29 cellular contexts compared by ENCODE assay signal in genomic region chr3:59908700-59909099, GRCh38.
"Had no signal": no experiment of that assay in that cellular context is flagged by ENCODE, and none has a peak within 500 bp of the region (broad histone marks: within the 10 kb centered on the region; RNA-seq: fewer than 3 reads in every experiment).

No MANE protein-coding gene starts in this region.

- H3K27me3 ChIP-seq: breast epithelium, cardiac muscle cell, colonic mucosa, esophagus squamous epithelium, gastroesophageal sphincter had no signal

- ATAC-seq: activated CD4-positive, alpha-beta T cell treated with anti-CD3 and anti-CD28 coated beads for 36 hours; activated CD8-positive, alpha-beta memory T cell treated with anti-CD3 and anti-CD28 coated beads, Interleukin-2, amount 10 ng/mL, durations not matched to agents 7 days and 5 days; activated CD8-positive, alpha-beta T cell treated with anti-CD3 and anti-CD28 coated beads, Interleukin-2, amount 10 ng/mL, durations not matched to agents 7 days and 5 days; gastroesophageal sphincter had no signal

- H3K27me3 Mint-ChIP-seq: activated CD4-positive, alpha-beta memory T cell treated with anti-CD3 and anti-CD28 coated beads for 36 hours; activated CD4-positive, alpha-beta T cell treated with anti-CD3 and anti-CD28 coated beads for 36 hours; activated CD4-positive, alpha-beta T cell treated with anti-CD3 and anti-CD28 coated beads, Interleukin-2, amount 10 ng/mL, durations not matched to agents 24 days and 14 days; activated CD8-positive, alpha-beta memory T cell treated with anti-CD3 and anti-CD28 coated beads, Interleukin-2, amount 10 ng/mL, durations not matched to agents 7 days and 5 days; activated naive CD8-positive, alpha-beta T cell; brain had no signal

- H3K4me3 ChIP-seq: breast epithelium, cardiac muscle cell, colonic mucosa, esophagus squamous epithelium, gastroesophageal sphincter had no signal

- H3K4me1 Mint-ChIP-seq: activated CD4-positive, alpha-beta T cell treated with anti-CD3 and anti-CD28 coated beads, Interleukin-2, amount 10 ng/mL, durations not matched to agents 24 days and 14 days; activated CD8-positive, alpha-beta memory T cell treated with anti-CD3 and anti-CD28 coated beads, Interleukin-2, amount 10 ng/mL, durations not matched to agents 7 days and 5 days; brain had no signal

- DNase-seq: activated CD4-positive, alpha-beta memory T cell treated with anti-CD3 and anti-CD28 coated beads for 36 hours; activated CD4-positive, alpha-beta T cell treated with anti-CD3 and anti-CD28 coated beads for 36 hours; activated CD4-positive, alpha-beta T cell treated with anti-CD3 and anti-CD28 coated beads, Interleukin-2, amount 10 ng/mL, durations not matched to agents 24 days and 14 days; activated CD4-positive, CD25-positive, alpha-beta regulatory T cell; activated CD4-positive, CD25-positive, alpha-beta regulatory T cell treated with anti-CD3 and anti-CD28 coated beads, Interleukin-2, amount 50 U/mL, for 72 hours; activated CD8-positive, alpha-beta memory T cell treated with anti-CD3 and anti-CD28 coated beads, Interleukin-2, amount 10 ng/mL, durations not matched to agents 7 days and 5 days; activated CD8-positive, alpha-beta memory T cell treated with anti-CD3 and anti-CD28 coated beads, Interleukin-2, amount 50 U/mL, for 4 hours; activated CD8-positive, alpha-beta T cell treated with anti-CD3 and anti-CD28 coated beads, Interleukin-2, amount 10 ng/mL, durations not matched to agents 7 days and 5 days; activated effector memory CD4-positive, alpha-beta T cell treated with anti-CD3 and anti-CD28 coated beads, Interleukin-2, amount 50 U/mL, for 16 hours; activated naive CD4-positive, alpha-beta T cell treated with anti-CD3 and anti-CD28 coated beads for 36 hours; activated T-cell treated with anti-CD3 and anti-CD28 coated beads, Interleukin-2, amount 50 U/mL, for 1 hour; activated T-cell treated with anti-CD3 and anti-CD28 coated beads, Interleukin-2, amount 50 U/mL, for 48 hours; amniotic stem cell; anterior cingulate cortex; central memory CD4-positive, alpha-beta T cell; cerebellar nuclear complex; colonic mucosa; effector CD8-positive, alpha-beta T cell; esophagus squamous epithelium; foreskin melanocyte; T-helper 2 cell had no signal

- H3K36me3 Mint-ChIP-seq: activated CD8-positive, alpha-beta memory T cell treated with anti-CD3 and anti-CD28 coated beads, Interleukin-2, amount 10 ng/mL, durations not matched to agents 7 days and 5 days had no signal

- H3K4me3 Mint-ChIP-seq: activated CD4-positive, alpha-beta memory T cell treated with anti-CD3 and anti-CD28 coated beads for 36 hours; activated CD4-positive, alpha-beta T cell treated with anti-CD3 and anti-CD28 coated beads for 36 hours; activated CD4-positive, alpha-beta T cell treated with anti-CD3 and anti-CD28 coated beads, Interleukin-2, amount 10 ng/mL, durations not matched to agents 24 days and 14 days; activated CD8-positive, alpha-beta memory T cell treated with anti-CD3 and anti-CD28 coated beads, Interleukin-2, amount 10 ng/mL, durations not matched to agents 7 days and 5 days; activated CD8-positive, alpha-beta T cell treated with anti-CD3 and anti-CD28 coated beads, Interleukin-2, amount 10 ng/mL, durations not matched to agents 7 days and 5 days; activated naive CD4-positive, alpha-beta T cell treated with anti-CD3 and anti-CD28 coated beads for 36 hours; activated naive CD8-positive, alpha-beta T cell; activated T-helper 1 cell treated with anti-CD3 and anti-CD28 coated beads, Interleukin-12 subunit alpha, Interleukin-12 subunit beta, Interleukin-2, Interleukin-4 antibody, amounts not matched to agents 30 ng/mL and 10 ng/mL and 1 ng/mL, durations not matched to agents 14 hours and 24 hours and 36 hours; brain had no signal

- H3K9me3 Mint-ChIP-seq: activated CD4-positive, alpha-beta memory T cell treated with anti-CD3 and anti-CD28 coated beads for 36 hours; activated T-helper 2 cell treated with anti-CD3 and anti-CD28 coated beads, Interferon-gamma antibody, Interleukin-2, Interleukin-4, amounts not matched to agents 10 μg/mL and 5 μg/mL and 100 μg/mL, durations not matched to agents 14 hours and 24 hours and 36 hours had no signal

- H3K36me3 ChIP-seq: breast epithelium, cardiac muscle cell, colonic mucosa, esophagus squamous epithelium, gastroesophageal sphincter had no signal

- H3K27ac Mint-ChIP-seq: activated CD4-positive, alpha-beta memory T cell treated with anti-CD3 and anti-CD28 coated beads for 36 hours; activated CD4-positive, alpha-beta T cell treated with anti-CD3 and anti-CD28 coated beads for 36 hours; activated CD4-positive, alpha-beta T cell treated with anti-CD3 and anti-CD28 coated beads, Interleukin-2, amount 10 ng/mL, durations not matched to agents 24 days and 14 days; activated CD8-positive, alpha-beta memory T cell treated with anti-CD3 and anti-CD28 coated beads, Interleukin-2, amount 10 ng/mL, durations not matched to agents 7 days and 5 days; activated CD8-positive, alpha-beta T cell treated with anti-CD3 and anti-CD28 coated beads, Interleukin-2, amount 10 ng/mL, durations not matched to agents 7 days and 5 days; activated naive CD4-positive, alpha-beta T cell treated with anti-CD3 and anti-CD28 coated beads for 36 hours; activated naive CD8-positive, alpha-beta T cell; activated T-helper 1 cell treated with anti-CD3 and anti-CD28 coated beads, Interleukin-12 subunit alpha, Interleukin-12 subunit beta, Interleukin-2, Interleukin-4 antibody, amounts not matched to agents 30 ng/mL and 10 ng/mL and 1 ng/mL, durations not matched to agents 14 hours and 24 hours and 36 hours; activated T-helper 2 cell treated with anti-CD3 and anti-CD28 coated beads, Interferon-gamma antibody, Interleukin-2, Interleukin-4, amounts not matched to agents 10 μg/mL and 5 μg/mL and 100 μg/mL, durations not matched to agents 14 hours and 24 hours and 36 hours; brain had no signal

- H3K9me3 ChIP-seq: breast epithelium, colonic mucosa, esophagus squamous epithelium, gastroesophageal sphincter had no signal

- H3K27ac ChIP-seq: breast epithelium, cardiac muscle cell, colonic mucosa, epithelial cell of prostate, esophagus squamous epithelium, gastroesophageal sphincter had no signal

- H3K4me1 ChIP-seq: breast epithelium, colonic mucosa, esophagus squamous epithelium, gastroesophageal sphincter had no signal
